In the genomic region with DNA sequence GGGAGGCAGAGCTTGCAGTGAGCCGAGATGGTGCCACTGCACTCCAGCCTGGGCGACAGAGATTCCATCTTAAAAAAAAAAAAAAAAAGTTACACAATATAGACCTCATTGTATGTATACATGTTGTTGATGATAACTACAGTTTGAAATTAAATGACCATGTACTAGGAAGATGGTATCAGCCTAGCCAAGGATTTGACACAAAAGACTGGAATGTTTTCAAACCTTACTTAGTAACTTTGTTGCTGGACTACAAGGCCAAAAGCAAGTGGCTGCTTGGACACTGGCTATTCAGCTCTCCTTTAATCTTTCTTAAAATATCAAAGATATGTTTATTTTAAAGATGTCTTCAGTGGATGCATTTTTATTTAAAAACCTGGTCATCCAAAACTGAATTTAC, we compare ENCODE assay signal across 21 cellular contexts. TPM values are rescaled to one million over a fixed set of nuclear protein-coding genes. Genes with fewer than 3 reads are reported as not detected.
DNase-seq lines count a peak whose midpoint lies in the region; ATAC-seq, FAIRE-seq and TF ChIP-seq lines count a peak whose summit lies in the region.
"Had no signal": no experiment of that assay in that cellular context is flagged by ENCODE, and none has a peak within 500 bp of the region (broad histone marks: within the 10 kb centered on the region; RNA-seq: fewer than 3 reads in every experiment).

No MANE protein-coding gene starts in this region.

- TF ChIP-seq RAD21 in GM12878 (IDR thresholded peaks at IDR 0.05; ENCODE audit: insufficient read depth, low read depth, low read length) = no peak

- CTCF ChIA-PET in GM12878 (lab: Yijun Ruan, JAX) = interaction anchor here (1.0 to 2.2 kb wide), 5 partner anchors 15 to 261 kb away, joined by 4 to 6 read pairs (median 5); no protein-coding TSS in a partner anchor

- H3K27me3 ChIP-seq in GM12878 (replicated peaks in 1 of 2; ENCODE audit: control insufficient read depth in 2 of 2, insufficient read depth in 2 of 2, low read length in 1 of 2) = no peaks in the 10 kb centered on the region
- H3K27me3 ChIP-seq in esophagus squamous epithelium = no peaks in the 10 kb centered on the region
- H3K27me3 ChIP-seq: BLaER1 had no signal

- WGBS in GM12878 (ENCODE audit: insufficient coverage, insufficient replicate concordance, low lambda C conversion rate, missing lambda C conversion rate) = 100% methylated on average over 2 of the region's 2 CpGs
- 80 to 92% methylated on average over 2 of the region's 2 CpGs for WGBS in esophagus squamous epithelium, 2 donors

- H4K20me1 ChIP-seq in GM12878 (ENCODE audit: control insufficient read depth, insufficient read depth) = no peaks in the 10 kb centered on the region
- H4K20me1 ChIP-seq: BLaER1 had no signal

- peaks cover 8% of the 10 kb centered on the region; the same call in 1 of the 2 replicates for H3K4me1 Mint-ChIP-seq in HFFc6 (ENCODE audit: low read depth)
- H3K4me1 Mint-ChIP-seq in naive thymus-derived CD8-positive, alpha-beta T cell = peaks cover 3 to 15% (median 12%) of the 10 kb centered on the region in 4 donors
- H3K4me1 Mint-ChIP-seq: H9 had no signal

- H3K27ac ChIP-seq in GM12878 (ENCODE audit: control insufficient read depth, insufficient read depth) (no peak overlapping the region; the same call in 1 of the 2 replicates), esophagus squamous epithelium (no peak overlapping the region)
- H3K27ac ChIP-seq: BLaER1 had no signal

- H3K27me3 Mint-ChIP-seq in HFFc6 (ENCODE audit: insufficient read depth) = no peaks in the 10 kb centered on the region
- H3K27me3 Mint-ChIP-seq in naive thymus-derived CD8-positive, alpha-beta T cell = no peaks in the 10 kb centered on the region
- H3K27me3 Mint-ChIP-seq: CD4-positive, CD25-positive, alpha-beta regulatory T cell had no signal

- POLR2A ChIA-PET in GM12878 (lab: Charles Lee) = interaction anchor here (0.7 to 1.6 kb wide), 3 partner anchors 13 to 15 kb away, joined by 3 read pairs; no protein-coding TSS in a partner anchor
- POLR2A ChIA-PET in naive thymus-derived CD8-positive, alpha-beta T cell (lab: Charles Lee) = no interaction called here

- H3K4me3 ChIP-seq in GM12878 (no peak overlapping the region), esophagus squamous epithelium (no peak overlapping the region)
- H3K4me3 ChIP-seq: BLaER1, GM23338 had no signal

- TF ChIP-seq CTCF in HFFc6 (IDR thresholded peaks at IDR 0.05) = no peak
- no peak for TF ChIP-seq CTCF in GM12878 (IDR thresholded peaks at IDR 0.05 in 2 of 3, conservative IDR thresholded peaks at IDR 0.05 in 1 of 3; ENCODE audit: control insufficient read depth in 2 of 3, extremely low read depth in 1 of 3, insufficient read depth in 1 of 3, low read depth in 3 of 3, low read length in 3 of 3)
- TF ChIP-seq CTCF in esophagus squamous epithelium (IDR thresholded peaks at IDR 0.05) = no peak

- H2AFZ ChIP-seq in GM12878 (ENCODE audit: control insufficient read depth, low read depth, low read length) = no peak overlapping the region
- H2AFZ ChIP-seq: GM23338 had no signal

- no TSS peak for BruUV-seq in GM12878 (replicated peaks; lab: Mats Ljungman, UMichigan)

- no peak for ATAC-seq in GM12878
- no peak for ATAC-seq in naive thymus-derived CD8-positive, alpha-beta T cell
- ATAC-seq: GM23338 had no signal

- no peaks in the 10 kb centered on the region for H3K36me3 ChIP-seq in GM12878 (ENCODE audit: control insufficient read depth in 2 of 2, insufficient read depth in 2 of 2, low read length in 1 of 2)
- no peaks in the 10 kb centered on the region for H3K36me3 ChIP-seq in esophagus squamous epithelium
- H3K36me3 ChIP-seq: BLaER1 had no signal

- TF ChIP-seq POLR2A in GM12878 (IDR thresholded peaks at IDR 0.05; ENCODE audit: low read depth, low read length) = no peak
- TF ChIP-seq POLR2A in esophagus squamous epithelium (IDR thresholded peaks at IDR 0.05) = no peak

- no peak overlapping the region for H3K4me3 Mint-ChIP-seq in HFFc6
- H3K4me3 Mint-ChIP-seq in naive thymus-derived CD8-positive, alpha-beta T cell = no peak overlapping the region
- H3K4me3 Mint-ChIP-seq: CD4-positive, CD25-positive, alpha-beta regulatory T cell; GM23338; H9 had no signal

- DNase-seq in EH (ENCODE audit: low read depth) (peak; percentile 43), HFFc6 (peak; percentile 28), GM12878 (ENCODE audit: low read depth, low spot score) (no peak), myocyte (ENCODE audit: low read depth) (peak; percentile 9), NCI-H524 (lab: John Stamatoyannopoulos, UW) (no peak), esophagus squamous epithelium (lab: John Stamatoyannopoulos, UW) (no peak)
- DNase-seq in activated CD4-positive, alpha-beta T cell treated with anti-CD3 and anti-CD28 coated beads for 48 hours = no peak
- no peak for DNase-seq in naive thymus-derived CD8-positive, alpha-beta T cell
- DNase-seq: CD4-positive, CD25-positive, alpha-beta regulatory T cell; H9; NCI-H1105; NCI-H1436 treated with DMSO at 0.1 percent for 48 hours; NCI-H187 treated with DMSO at 0.1 percent for 48 hours; NCI-H2107; NCI-H524 treated with DMSO at 0.1 percent for 48 hours; NCI-H774; RPMI8226; SHP77 had no signal

- in situ Hi-C loops in GM12878 (cut with MboI) = no loop called here

- intact Hi-C loops in GM12878 (cut with micrococcal nuclease; ENCODE audit: unreplicated experiment) (no loop called here), esophagus squamous epithelium (cut with DNase I) (no loop called here)

- H3K27ac Mint-ChIP-seq in HFFc6 = no peak overlapping the region
- H3K27ac Mint-ChIP-seq in naive thymus-derived CD8-positive, alpha-beta T cell = no peak overlapping the region
- H3K27ac Mint-ChIP-seq: GM23338, H9 had no signal

- no peak overlapping the region for H3K9ac ChIP-seq in GM12878 (ENCODE audit: control insufficient read depth, insufficient read depth, low read length)
- H3K9ac ChIP-seq: BLaER1 had no signal

- FAIRE-seq in GM12878 (lab: Jason Lieb, UNC) = peak; percentile 64
- FAIRE-seq: A204.1 had no signal

- no peaks in the 10 kb centered on the region for H3K9me3 Mint-ChIP-seq in HFFc6
- H3K9me3 Mint-ChIP-seq in naive thymus-derived CD8-positive, alpha-beta T cell = no peaks in the 10 kb centered on the region
- H3K9me3 Mint-ChIP-seq: GM23338, H9 had no signal

- H3K36me3 Mint-ChIP-seq in HFFc6 (ENCODE audit: low read depth) = no peaks in the 10 kb centered on the region
- no peaks in the 10 kb centered on the region for H3K36me3 Mint-ChIP-seq in naive thymus-derived CD8-positive, alpha-beta T cell
- H3K36me3 Mint-ChIP-seq: CD4-positive, CD25-positive, alpha-beta regulatory T cell had no signal

- H3K4me1 ChIP-seq in GM12878 (ENCODE audit: control insufficient read depth, insufficient read depth, low read length) (peaks cover 14% of the 10 kb centered on the region), esophagus squamous epithelium (no peaks in the 10 kb centered on the region)

- no peaks in the 10 kb centered on the region for H3K79me2 ChIP-seq in GM12878 (ENCODE audit: control insufficient read depth, insufficient read depth, low read length)

- no peak for TF ChIP-seq EP300 in GM12878 (IDR thresholded peaks at IDR 0.05; ENCODE audit: borderline replicate concordance in 1 of 2, control insufficient read depth in 1 of 2, low read depth in 2 of 2, low read length in 2 of 2)

- no peaks in the 10 kb centered on the region for H3K9me3 ChIP-seq in GM12878 (replicated peaks; ENCODE audit: control insufficient read depth, insufficient read depth, low read length)
- H3K9me3 ChIP-seq in esophagus squamous epithelium = no peaks in the 10 kb centered on the region
- H3K9me3 ChIP-seq: BLaER1 had no signal

- H3K4me2 ChIP-seq in GM12878 (ENCODE audit: control insufficient read depth, insufficient read depth) = no peak overlapping the region
- H3K4me2 ChIP-seq: BLaER1, GM23338 had no signal

- RAD21 ChIA-PET in GM12878 (lab: Charles Lee; ENCODE audit: unreplicated experiment) = interaction anchor here (1.5 to 2.6 kb wide), 6 partner anchors 15 to 220 kb away, joined by 3 to 10 read pairs (median 6); no protein-coding TSS in a partner anchor

- SMC1A ChIA-PET in GM12878 (lab: Charles Lee; ENCODE audit: uncharacterized antibody, unreplicated experiment) = interaction anchor here (0.7 to 2.2 kb wide), 12 partner anchors 15 to 372 kb away, joined by 3 to 17 read pairs (median 4); no protein-coding TSS in a partner anchor

TF ChIP-seq in GM12878, 131 proteins besides CTCF, POLR2A, EP300 and RAD21 (continues in another document):
- TF ChIP-seq BACH1 (IDR thresholded peaks at IDR 0.05; ENCODE audit: borderline replicate concordance) = no peak
- TF ChIP-seq BMI1 (IDR thresholded peaks at IDR 0.05; ENCODE audit: borderline replicate concordance) = no peak

RNA-seq across cellular contexts. Expression of gene NUDT4, which starts 18.9 kb away (rescaled TPM):
- total RNA-seq in HFFc6 (2021; fragmentation: NEBNext Ultra II Directional; extraction: Animal tissue kit (Norgen Biotek cat#: 25700)) = 10 to 100 TPM; 46.4 to 62.6 (median 51.6) TPM
- total RNA-seq in GM12878 (2013; cell fraction: nucleolus; rRNA removed) = 56.5 and 57.3 TPM in 2 replicates
- 70.4 and 77.0 TPM in 2 replicates for total RNA-seq in GM12878 (2014; rRNA removed)
- total RNA-seq in GM12878 (2014; rRNA removed; fragmentation: Illumina TruSeq; extraction: Trizol) = 89.9 and 91.6 TPM in 2 replicates
- 81.1 and 82.9 TPM in 2 replicates for total RNA-seq in GM12878 (2021)
- polyA plus RNA-seq in GM12878 (2011; ENCODE audit: low read depth) = 27.8 TPM
- polyA plus RNA-seq in GM12878 (2011; rRNA removed) = 61.8 and 103 TPM in 2 replicates
- polyA plus RNA-seq in GM12878 (2011; cell fraction: cytosol; rRNA removed) = 20.3 and 24.5 TPM in 2 replicates
- polyA plus RNA-seq in GM12878 (2011; cell fraction: nucleus; rRNA removed) = 9.7 and 12.0 TPM in 2 replicates
- 60.5 and 61.5 TPM in 2 replicates for polyA plus RNA-seq in GM12878 (2012)
- 84.0 and 110 TPM in 2 replicates for polyA plus RNA-seq in GM12878 (2014; fragmentation: Illumina TruSeq; extraction: Trizol)
- 10 to 100 TPM; 26.6 to 36.6 TPM for polyA plus RNA-seq in GM12878 (2014; fragmentation: Nextera tagmentation; extraction: Ambion mirVana)
- polyA plus RNA-seq in GM12878 (2014; rRNA removed) = 53.3 and 56.8 TPM in 2 replicates
- 10 to 100 TPM; 27.0 to 64.4 TPM for polyA plus RNA-seq in GM12878 (2016; fragmentation: Nextera tagmentation; extraction: Ambion mirVana)
- polyA minus RNA-seq in GM12878 (2011; rRNA and poly(A)+ RNA removed) = 27.8 and 40.1 TPM in 2 replicates
- polyA minus RNA-seq in GM12878 (2011; cell fraction: cytosol; rRNA and poly(A)+ RNA removed) = 21.4 and 23.3 TPM in 2 replicates
- 11.8 and 22.6 TPM in 2 replicates for polyA minus RNA-seq in GM12878 (2011; cell fraction: nucleus; rRNA and poly(A)+ RNA removed)
- 51.2 and 83.7 TPM in 2 replicates for total RNA-seq in myocyte
- 20.8 TPM for polyA plus RNA-seq in myocyte (2012)
- 10 to 100 TPM; 16.0 to 33.8 (median 25.7) TPM for total RNA-seq in esophagus squamous epithelium
- 10 to 100 TPM; 52.0 to 55.5 TPM for total RNA-seq in naive thymus-derived CD8-positive, alpha-beta T cell
- polyA plus RNA-seq in naive thymus-derived CD8-positive, alpha-beta T cell = 10 to 100 TPM; 38.0 to 47.8 (median 38.1) TPM

Comparison
In these comparisons a context has a peak if more than half of its experiments do, and no peak if none do; other contexts are left out.
1. DNase-seq: peak in EH (single experiment), HFFc6 (single experiment) and myocyte (single experiment); none in GM12878 (single experiment), NCI-H524 (0 of 2), activated CD4-positive, alpha-beta T cell treated with anti-CD3 and anti-CD28 coated beads for 48 hours (single experiment), esophagus squamous epithelium (single experiment) and naive thymus-derived CD8-positive, alpha-beta T cell (0 of 10).